In genomic region chr6:1461736-1462135, GRCh38 we compare ENCODE assay signal across 29 cellular contexts.
"Had no signal": no experiment of that assay in that cellular context is flagged by ENCODE, and none has a peak within 500 bp of the region (broad histone marks: within the 10 kb centered on the region; RNA-seq: fewer than 3 reads in every experiment).

No MANE protein-coding gene starts in this region.

- DNase-seq: activated CD4-positive, alpha-beta T cell treated with anti-CD3 and anti-CD28 coated beads for 48 hours; activated CD4-positive, alpha-beta T cell treated with anti-CD3 and anti-CD28 coated beads, Interleukin-2, amount 50 U/mL, for 4 hours; activated CD4-positive, CD25-positive, alpha-beta regulatory T cell treated with anti-CD3 and anti-CD28 coated beads, Interleukin-2, amount 50 U/mL, for 72 hours; activated CD8-positive, alpha-beta memory T cell treated with anti-CD3 and anti-CD28 coated beads, Interleukin-2, amount 10 ng/mL, durations not matched to agents 7 days and 5 days; activated effector memory CD4-positive, alpha-beta T cell treated with Interleukin-2 at 50 U/mL for 16 hours; activated naive CD4-positive, alpha-beta T cell; activated T-cell treated with anti-CD3 and anti-CD28 coated beads, Interleukin-2, amount 50 U/mL, for 24 hours; amniotic stem cell; caudate nucleus; KG1; MG63; NCI-H1092 treated with DMSO at 0.1 percent for 48 hours; NCI-H1417 treated with DMSO at 0.1 percent for 48 hours; NCI-H1694; NCI-H2029; NCI-H345; NCI-H510A; NCI-H526 treated with DMSO at 0.1 percent for 48 hours; NCI-H82; Right ventricle myocardium superior; RPMI8226; SJCRH30 had no signal

- H3K27me3 ChIP-seq: MG63, SJCRH30 had no signal

- H3K27ac Mint-ChIP-seq: activated CD8-positive, alpha-beta memory T cell treated with anti-CD3 and anti-CD28 coated beads, Interleukin-2, amount 10 ng/mL, durations not matched to agents 7 days and 5 days; activated naive CD4-positive, alpha-beta T cell treated with anti-CD3 and anti-CD28 coated beads, Interleukin-2, amount 50 U/mL, for 24 hours; activated T-cell treated with anti-CD3 and anti-CD28 coated beads, Interleukin-2, amount 50 U/mL, for 24 hours; activated T-helper 1 cell treated with anti-CD3 and anti-CD28 coated beads, Interleukin-12 subunit alpha, Interleukin-12 subunit beta, Interleukin-2, Interleukin-4 antibody, amounts not matched to agents 30 ng/mL and 10 ng/mL and 1 ng/mL, durations not matched to agents 14 hours and 24 hours and 36 hours; IgD-negative memory B cell; T-helper 1 cell treated with Interleukin-12 subunit alpha and Interleukin-12 subunit beta and Interleukin-4 antibody, amounts not matched to agents 30 μg/mL and 1 μg/mL, for 36 hours; WTC11 had no signal

- H3K36me3 ChIP-seq: MG63, SJCRH30 had no signal

- H3K9me3 ChIP-seq: MG63, SJCRH30 had no signal

- H3K9me3 Mint-ChIP-seq: activated naive CD4-positive, alpha-beta T cell treated with anti-CD3 and anti-CD28 coated beads, Interleukin-2, amount 50 U/mL, for 24 hours; activated T-cell treated with anti-CD3 and anti-CD28 coated beads, Interleukin-2, amount 50 U/mL, for 24 hours; activated T-helper 1 cell treated with anti-CD3 and anti-CD28 coated beads, Interleukin-12 subunit alpha, Interleukin-12 subunit beta, Interleukin-2, Interleukin-4 antibody, amounts not matched to agents 30 ng/mL and 10 ng/mL and 1 ng/mL, durations not matched to agents 14 hours and 24 hours and 36 hours; IgD-negative memory B cell; T-helper 1 cell treated with Interleukin-12 subunit alpha and Interleukin-12 subunit beta and Interleukin-4 antibody, amounts not matched to agents 30 μg/mL and 1 μg/mL, for 36 hours had no signal

- H3K27ac ChIP-seq: SJCRH30 had no signal

- H3K36me3 Mint-ChIP-seq: activated CD8-positive, alpha-beta memory T cell treated with anti-CD3 and anti-CD28 coated beads, Interleukin-2, amount 10 ng/mL, durations not matched to agents 7 days and 5 days; activated naive CD4-positive, alpha-beta T cell treated with anti-CD3 and anti-CD28 coated beads, Interleukin-2, amount 50 U/mL, for 24 hours; IgD-negative memory B cell had no signal

- H3K4me1 ChIP-seq: SJCRH30 had no signal

- H3K4me1 Mint-ChIP-seq: activated CD8-positive, alpha-beta memory T cell treated with anti-CD3 and anti-CD28 coated beads, Interleukin-2, amount 10 ng/mL, durations not matched to agents 7 days and 5 days; activated naive CD4-positive, alpha-beta T cell treated with anti-CD3 and anti-CD28 coated beads, Interleukin-2, amount 50 U/mL, for 24 hours; IgD-negative memory B cell had no signal

- ATAC-seq: activated CD8-positive, alpha-beta memory T cell treated with anti-CD3 and anti-CD28 coated beads, Interleukin-2, amount 10 ng/mL, durations not matched to agents 7 days and 5 days; Panc1; SK-N-SH treated with all-trans-retinoic acid at 6 μM for 48 hours; WTC11 had no signal

- H3K4me3 Mint-ChIP-seq: activated CD8-positive, alpha-beta memory T cell treated with anti-CD3 and anti-CD28 coated beads, Interleukin-2, amount 10 ng/mL, durations not matched to agents 7 days and 5 days; activated naive CD4-positive, alpha-beta T cell treated with anti-CD3 and anti-CD28 coated beads, Interleukin-2, amount 50 U/mL, for 24 hours; activated T-cell treated with anti-CD3 and anti-CD28 coated beads, Interleukin-2, amount 50 U/mL, for 24 hours; activated T-helper 1 cell treated with anti-CD3 and anti-CD28 coated beads, Interleukin-12 subunit alpha, Interleukin-12 subunit beta, Interleukin-2, Interleukin-4 antibody, amounts not matched to agents 30 ng/mL and 10 ng/mL and 1 ng/mL, durations not matched to agents 14 hours and 24 hours and 36 hours; IgD-negative memory B cell; T-helper 1 cell treated with Interleukin-12 subunit alpha and Interleukin-12 subunit beta and Interleukin-4 antibody, amounts not matched to agents 30 μg/mL and 1 μg/mL, for 36 hours; WTC11 had no signal

- H3K4me3 ChIP-seq: MG63, SJCRH30 had no signal
